Comparison of ENCODE assay signal across 18 cellular contexts in genomic region chr5:106637275-106637674, GRCh38.
DNase-seq lines count a peak whose midpoint lies in the region; ATAC-seq, FAIRE-seq and TF ChIP-seq lines count a peak whose summit lies in the region.
"Had no signal": no experiment of that assay in that cellular context is flagged by ENCODE, and none has a peak within 500 bp of the region (broad histone marks: within the 10 kb centered on the region; RNA-seq: fewer than 3 reads in every experiment).

No MANE protein-coding gene starts in this region.

- 78% methylated on average over 2 of the region's 2 CpGs for WGBS in SK-N-SH (ENCODE audit: low lambda C conversion rate)

- ATAC-seq in SK-N-SH treated with all-trans-retinoic acid at 6 μM for 48 hours (no peak), GM18868 (IDR thresholded peaks at IDR 0.05; ENCODE audit: unreplicated experiment) (no peak), HG02981 (IDR thresholded peaks at IDR 0.05; ENCODE audit: unreplicated experiment) (no peak), GM18867 (IDR thresholded peaks at IDR 0.05; ENCODE audit: unreplicated experiment) (no peak)
- ATAC-seq: CD8-positive, alpha-beta T cell; HepG2 had no signal

- DNase-seq in SK-N-SH (no peak), bronchial epithelial cell (ENCODE audit: low read depth) (peak; percentile 66), epithelial cell of prostate (ENCODE audit: low read depth, low spot score) (peak; percentile 12), non-pigmented ciliary epithelial cell (ENCODE audit: low read depth) (peak; percentile 4)
- DNase-seq: Calu3; CD8-positive, alpha-beta T cell; DMS79 treated with DMSO at 0.1 percent for 48 hours; GF-D8; GM23248 had no signal

- no peak overlapping the region for H2AFZ ChIP-seq in SK-N-SH (ENCODE audit: low read depth)
- H2AFZ ChIP-seq: GM23248 had no signal

- CTCF ChIA-PET in SK-N-SH (lab: Yijun Ruan, JAX): interaction anchor here (0.7 kb wide), 1 partner anchor 1664 kb away, joined by 3 read pairs; no protein-coding TSS in a partner anchor

- no peak overlapping the region for H3K4me2 ChIP-seq in SK-N-SH
- H3K4me2 ChIP-seq: BLaER1 treated with 17β-estradiol and CSF1 and Interleukin-3, amounts not matched to agents 10 nM and 100 nM had no signal

- H3K27ac ChIP-seq in SK-N-SH (ENCODE audit: low read depth in 2 of 2, low read length in 1 of 2) (no peak overlapping the region), epithelial cell of prostate (no peak overlapping the region)
- H3K27ac ChIP-seq: 22Rv1; BLaER1 treated with 17β-estradiol and CSF1 and Interleukin-3, amounts not matched to agents 10 nM and 100 nM; GM23248 had no signal

- H3K4me1 ChIP-seq in SK-N-SH (ENCODE audit: control insufficient read depth in 1 of 2, insufficient read depth in 2 of 2, low read depth in 1 of 2, low read length in 1 of 2): no peaks in the 10 kb centered on the region; a peak in 2 of 4 replicates
- H3K4me1 ChIP-seq: BLaER1 treated with 17β-estradiol and CSF1 and Interleukin-3, amounts not matched to agents 10 nM and 100 nM had no signal

- no peaks in the 10 kb centered on the region for H4K20me1 ChIP-seq in SK-N-SH (ENCODE audit: insufficient read depth)
- H4K20me1 ChIP-seq: BLaER1 treated with 17β-estradiol and CSF1 and Interleukin-3, amounts not matched to agents 10 nM and 100 nM had no signal

- TF ChIP-seq EP300 in SK-N-SH (IDR thresholded peaks at IDR 0.05; ENCODE audit: borderline replicate concordance in 1 of 2, low read depth in 1 of 2, low read length in 1 of 2): no peak

- H3F3A ChIP-seq in SK-N-SH (replicated peaks; ENCODE audit: insufficient read depth): peaks cover 10% of the 10 kb centered on the region

- no peaks in the 10 kb centered on the region for H3K27me3 ChIP-seq in SK-N-SH (ENCODE audit: insufficient read depth)
- no peaks in the 10 kb centered on the region for H3K27me3 ChIP-seq in bronchial epithelial cell (ENCODE audit: control insufficient read depth, insufficient read depth, low read length)
- H3K27me3 ChIP-seq: BLaER1 treated with 17β-estradiol and CSF1 and Interleukin-3, amounts not matched to agents 10 nM and 100 nM had no signal

- no peak for TF ChIP-seq CTCF in SK-N-SH (IDR thresholded peaks at IDR 0.05)
- TF ChIP-seq CTCF in bronchial epithelial cell (IDR thresholded peaks at IDR 0.05; ENCODE audit: insufficient read depth, low read length, severe bottlenecking): no peak

- no peak for FAIRE-seq in bronchial epithelial cell (lab: Jason Lieb, UNC)
- FAIRE-seq: GM19239, HepG2 had no signal

- no peak for TF ChIP-seq RAD21 in SK-N-SH (IDR thresholded peaks at IDR 0.05; ENCODE audit: low read length)

- H3K79me2 ChIP-seq in SK-N-SH (ENCODE audit: insufficient read depth): no peaks in the 10 kb centered on the region

- POLR2A ChIA-PET in SK-N-SH (lab: Yijun Ruan, JAX): no interaction called here

- no peaks in the 10 kb centered on the region for H3K9me3 ChIP-seq in SK-N-SH
- H3K9me3 ChIP-seq: BLaER1 treated with 17β-estradiol and CSF1 and Interleukin-3, amounts not matched to agents 10 nM and 100 nM; HAP-1 had no signal

- 0 out of 2 replicates have a peak, but pooled peaks cover 3% of the 10 kb centered on the region for H3K9me2 ChIP-seq in SK-N-SH

- H3K36me3 ChIP-seq in SK-N-SH (replicated peaks in 1 of 2; ENCODE audit: control insufficient read depth in 1 of 2, insufficient read depth in 2 of 2, low read length in 1 of 2) (no peaks in the 10 kb centered on the region), bronchial epithelial cell (ENCODE audit: control insufficient read depth, insufficient read depth, low read length) (no peaks in the 10 kb centered on the region)
- H3K36me3 ChIP-seq: BLaER1 treated with 17β-estradiol and CSF1 and Interleukin-3, amounts not matched to agents 10 nM and 100 nM; HAP-1 had no signal

- H3K4me3 ChIP-seq in SK-N-SH (ENCODE audit: low read depth in 2 of 2, low read length in 1 of 2): no peak overlapping the region
- H3K4me3 ChIP-seq in bronchial epithelial cell (ENCODE audit: low read depth, low read length): no peak overlapping the region
- H3K4me3 ChIP-seq: BLaER1 treated with 17β-estradiol and CSF1 and Interleukin-3, amounts not matched to agents 10 nM and 100 nM; GM23248; HAP-1 had no signal

- no peak overlapping the region for H3K9ac ChIP-seq in SK-N-SH
- H3K9ac ChIP-seq: BLaER1 treated with 17β-estradiol and CSF1 and Interleukin-3, amounts not matched to agents 10 nM and 100 nM; GM23248 had no signal

TF ChIP-seq in SK-N-SH treated with all-trans-retinoic acid at 6 μM for 48 hours, 23 proteins besides CTCF, POLR2A, EP300 and RAD21:
- TF ChIP-seq ZC3H10 (CRISPR knock-in tag; IDR thresholded peaks at IDR 0.05) (peak; percentile 36; the same call in 1 of the 2 replicates), RARB (CRISPR knock-in tag; IDR thresholded peaks at IDR 0.05) (no peak), ZFP30 (CRISPR knock-in tag; IDR thresholded peaks at IDR 0.05) (no peak), ISL1 (CRISPR knock-in tag; IDR thresholded peaks at IDR 0.05) (peak; percentile 36; the same call in 1 of the 2 replicates), CSRNP3 (CRISPR knock-in tag; IDR thresholded peaks at IDR 0.05) (no peak)

TF ChIP-seq in SK-N-SH, 30 proteins besides CTCF, POLR2A, EP300 and RAD21:
- TF ChIP-seq NFIC (IDR thresholded peaks at IDR 0.05; ENCODE audit: borderline replicate concordance): no peak
- no peak for TF ChIP-seq SMC3 (IDR thresholded peaks at IDR 0.05; ENCODE audit: low read depth, low read length)
- TF ChIP-seq REST (IDR thresholded peaks at IDR 0.05; ENCODE audit: low read depth, low read length): no peak
- TF ChIP-seq MXI1 (IDR thresholded peaks at IDR 0.05; ENCODE audit: low read depth, low read length): no peak
- TF ChIP-seq ZBTB33 (IDR thresholded peaks at IDR 0.05; ENCODE audit: borderline replicate concordance, low read depth): no peak
- TF ChIP-seq TEAD4 (IDR thresholded peaks at IDR 0.05; ENCODE audit: borderline replicate concordance, insufficient read depth): no peak
- TF ChIP-seq GATA2 (CRISPR knock-in tag; IDR thresholded peaks at IDR 0.05): no peak
- TF ChIP-seq ELF1 (IDR thresholded peaks at IDR 0.05): no peak
- TF ChIP-seq USF2 (IDR thresholded peaks at IDR 0.05; ENCODE audit: borderline replicate concordance, low read depth, low read length): no peak
